ENCODE assay signal across 1 cellular context in the genomic region with DNA sequence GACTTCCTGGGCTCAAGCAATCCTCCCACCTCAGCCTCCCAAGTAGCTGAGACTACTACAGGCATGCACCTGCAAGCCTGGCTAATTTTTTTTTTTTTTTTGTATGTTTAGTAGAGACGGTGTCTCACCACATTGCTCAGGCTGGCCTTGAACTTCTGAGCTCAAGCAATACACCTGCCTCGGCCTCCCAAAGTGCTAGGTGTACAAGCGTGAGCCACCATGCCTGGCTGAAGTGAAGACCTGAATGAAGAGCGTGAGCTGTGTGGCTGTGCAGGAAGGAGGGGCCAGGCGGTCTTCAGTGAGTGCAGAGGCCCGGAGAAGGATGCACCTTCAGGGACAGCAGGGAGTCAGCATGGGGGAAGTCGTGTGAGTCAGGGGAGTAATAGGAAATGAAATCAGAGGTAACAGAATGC.
TF ChIP-seq lines count a peak whose summit lies in the region.

No MANE protein-coding gene starts in this region.

TF ChIP-seq in A549, 52 proteins besides CTCF, POLR2A, EP300 and RAD21 (continued from another document):
- TF ChIP-seq JUNB (IDR thresholded peaks at IDR 0.05) (no peak), CBX2 (IDR thresholded peaks at IDR 0.05; ENCODE audit: borderline replicate concordance, low read depth) (no peak)
